ENCODE assay signal across 16 cellular contexts in the genomic region with DNA sequence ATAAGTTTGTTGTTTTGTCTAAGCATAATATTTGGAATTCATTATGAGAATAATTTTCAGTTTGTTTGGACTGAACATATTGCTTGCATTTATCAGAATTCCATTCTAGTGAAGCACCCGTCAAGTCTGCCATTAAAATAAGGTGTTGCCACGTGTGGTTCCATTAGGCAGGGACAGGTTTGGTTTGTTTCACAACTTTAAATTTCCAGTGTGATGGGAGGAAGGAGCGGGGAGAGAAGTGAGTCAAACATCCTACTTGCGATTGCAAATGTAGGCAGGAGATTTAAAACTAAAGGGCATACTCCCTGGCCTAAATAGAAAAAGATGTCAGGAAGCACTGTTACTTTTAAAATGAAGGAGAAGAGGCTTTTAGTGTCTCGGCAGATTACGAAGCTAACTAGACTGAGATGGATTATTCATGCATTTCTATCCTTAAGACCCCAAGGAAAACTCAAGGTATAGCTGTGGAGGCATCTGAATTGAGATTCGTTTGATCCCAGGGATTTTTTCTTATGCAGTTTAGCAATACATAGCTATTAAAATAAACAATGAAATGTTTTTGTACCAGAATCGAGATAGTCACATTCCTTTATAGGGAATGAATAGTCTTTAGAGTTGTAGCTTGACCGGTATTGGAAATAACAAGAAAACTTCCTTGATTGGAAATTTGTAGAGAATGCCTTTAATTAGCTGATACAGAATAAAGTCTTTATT. TPM values are rescaled to one million over a fixed set of nuclear protein-coding genes. Genes with fewer than 3 reads are reported as not detected.
A peak's percentile ranks its signal among the peaks of the same experiment; 100 is the strongest.
DNase-seq lines count a peak whose midpoint lies in the region; ATAC-seq, FAIRE-seq and TF ChIP-seq lines count a peak whose summit lies in the region.
"Had no signal": no experiment of that assay in that cellular context is flagged by ENCODE, and none has a peak within 500 bp of the region (broad histone marks: within the 10 kb centered on the region; RNA-seq: fewer than 3 reads in every experiment).

No MANE protein-coding gene starts in this region.

- H3K4me3 ChIP-seq in esophagus muscularis mucosa: no peak overlapping the region
- no peak overlapping the region for H3K4me3 ChIP-seq in muscle layer of colon (ENCODE audit: low read depth in 1 of 2, low read length in 2 of 2)
- H3K4me3 ChIP-seq: thoracic aorta had no signal

- no peak for ATAC-seq in GM21367 (IDR thresholded peaks at IDR 0.05; ENCODE audit: unreplicated experiment)
- ATAC-seq: left colon had no signal

- intact Hi-C loops in esophagus muscularis mucosa (cut with DNase I): no loop called here

- TF ChIP-seq CTCF in esophagus muscularis mucosa (IDR thresholded peaks at IDR 0.05): no peak

- H3K9ac ChIP-seq in muscle layer of colon (ENCODE audit: low read length): no peak overlapping the region

- H3K36me3 ChIP-seq in esophagus muscularis mucosa (no peaks in the 10 kb centered on the region), muscle layer of colon (ENCODE audit: insufficient read depth, low read length) (no peaks in the 10 kb centered on the region)
- H3K36me3 ChIP-seq: thoracic aorta had no signal

- peaks cover 30 to 60% (median 56%) of the 10 kb centered on the region in 4 donors for H3K4me1 ChIP-seq in esophagus muscularis mucosa
- H3K4me1 ChIP-seq in muscle layer of colon (ENCODE audit: insufficient read depth, low read length): peaks cover 24% of the 10 kb centered on the region

- H3K27ac ChIP-seq in esophagus muscularis mucosa (replicated peaks in 1 of 4) (peak overlapping the region; percentile 49 to 82 (median 64)), muscle layer of colon (ENCODE audit: low read depth, low read length) (peak overlapping the region; percentile 48)
- H3K27ac ChIP-seq: 22Rv1, thoracic aorta had no signal

- TF ChIP-seq EP300 in esophagus muscularis mucosa (IDR thresholded peaks at IDR 0.05): no peak

- DNase-seq in NCI-H82 (lab: John Stamatoyannopoulos, UW) (peak; percentile 46), NCI-H82 treated with DMSO at 0.1 percent for 48 hours (lab: John Stamatoyannopoulos, UW; ENCODE audit: unreplicated experiment) (no peak), esophagus muscularis mucosa (ENCODE audit: extremely low spot score) (no peak), GM12891 (ENCODE audit: insufficient read length, low spot score) (no peak), mucosa of gallbladder (ENCODE audit: low spot score) (no peak)
- DNase-seq in activated CD4-positive, alpha-beta T cell treated with anti-CD3 and anti-CD28 coated beads, Interleukin-2, amount 50 U/mL, for 48 hours: no peak
- DNase-seq: activated naive CD4-positive, alpha-beta T cell treated with Interleukin-2 at 50 U/mL for 16 hours; activated T-cell treated with anti-CD3 and anti-CD28 coated beads, Interleukin-2, amount 50 U/mL, for 1 hour; endodermal cell; left colon; NCI-H1105 had no signal

- no peak for FAIRE-seq in GM12891 (lab: Jason Lieb, UNC)
- FAIRE-seq: H54 had no signal

- H3K9me3 ChIP-seq in esophagus muscularis mucosa (no peaks in the 10 kb centered on the region), muscle layer of colon (ENCODE audit: low read length) (no peaks in the 10 kb centered on the region)
- H3K9me3 ChIP-seq: thoracic aorta had no signal

- TF ChIP-seq POLR2A in esophagus muscularis mucosa (IDR thresholded peaks at IDR 0.05; ENCODE audit: low read depth): no peak
- TF ChIP-seq POLR2A in GM12891 (IDR thresholded peaks at IDR 0.05; ENCODE audit: low read depth, low read length): no peak

- H3K27me3 ChIP-seq in esophagus muscularis mucosa (no peaks in the 10 kb centered on the region), muscle layer of colon (ENCODE audit: control insufficient read depth in 1 of 2, insufficient read depth in 2 of 2, low read length in 2 of 2) (no peaks in the 10 kb centered on the region)

- WGBS in esophagus muscularis mucosa: 68% methylated on average over 9 of the region's 9 CpGs

TF ChIP-seq in GM12891, 5 proteins besides CTCF, POLR2A, EP300 and RAD21:
- TF ChIP-seq PAX5 (IDR thresholded peaks at IDR 0.05; ENCODE audit: insufficient read depth, low read length, severe bottlenecking): no peak
- no peak for TF ChIP-seq POU2F2 (IDR thresholded peaks at IDR 0.05; ENCODE audit: low read depth, low read length)
- TF ChIP-seq SPI1 (IDR thresholded peaks at IDR 0.05; ENCODE audit: low read depth, low read length): no peak
- no peak for TF ChIP-seq TAF1 (IDR thresholded peaks at IDR 0.05; ENCODE audit: low read depth, low read length)
- TF ChIP-seq POLR2AphosphoS5 (IDR thresholded peaks at IDR 0.05; ENCODE audit: low read depth, low read length): no peak

RNA-seq across cellular contexts. Expression of a gene that starts 19.8 kb away (rescaled TPM):
- total RNA-seq in esophagus muscularis mucosa (1 to 10 TPM in 3 of 4 donors, under 1 TPM in 1; 0.86 to 5.1 (median 2.6) TPM), mucosa of gallbladder (7.2 TPM)
- 0.13 TPM for polyA plus RNA-seq in GM12891 (2012; ENCODE audit: low read depth, missing spikeins)
